Comparison of ENCODE assay signal across 2 cellular contexts in genomic region chr14:93332032-93332852, GRCh38.
A peak's percentile ranks its signal among the peaks of the same experiment; 100 is the strongest.
TF ChIP-seq lines count a peak whose summit lies in the region.

No MANE protein-coding gene starts in this region.

TF ChIP-seq in IMR-90, 13 proteins besides CTCF, POLR2A, EP300 and RAD21:
- TF ChIP-seq RCOR1 (IDR thresholded peaks at IDR 0.05; ENCODE audit: insufficient replicate concordance, low read length) (no peak), RFX5 (IDR thresholded peaks at IDR 0.05; ENCODE audit: low read depth, low read length) (no peak), BHLHE40 (IDR thresholded peaks at IDR 0.05; ENCODE audit: low read depth, low read length) (no peak), MAZ (IDR thresholded peaks at IDR 0.05; ENCODE audit: borderline replicate concordance, low read depth, low read length) (peak; percentile 32), CHD1 (IDR thresholded peaks at IDR 0.05; ENCODE audit: low read depth, low read length) (no peak), MAFK (IDR thresholded peaks at IDR 0.05; ENCODE audit: low read depth, low read length) (no peak), ELK1 (IDR thresholded peaks at IDR 0.05; ENCODE audit: borderline replicate concordance, low read depth, low read length) (no peak), CEBPB (IDR thresholded peaks at IDR 0.05; ENCODE audit: low read depth, low read length) (no peak)

TF ChIP-seq in WTC11, 78 proteins besides CTCF, POLR2A, EP300 and RAD21:
- no peak for TF ChIP-seq E2F4 (CRISPR knock-in tag; IDR thresholded peaks at IDR 0.05; ENCODE audit: borderline replicate concordance, low read depth)
- no peak for TF ChIP-seq MYBL2 (CRISPR knock-in tag; IDR thresholded peaks at IDR 0.05)
- TF ChIP-seq NR3C1 (CRISPR knock-in tag; conservative IDR thresholded peaks at IDR 0.05; ENCODE audit: low read depth) = 0 out of 2 replicates have a peak, but pooled peaks have one; percentile 14
- no peak for TF ChIP-seq FOXP4 (CRISPR knock-in tag; IDR thresholded peaks at IDR 0.05)
- 0 out of 2 replicates have a peak, but pooled peaks have one; percentile 31 for TF ChIP-seq TCF7 (CRISPR knock-in tag; IDR thresholded peaks at IDR 0.05; ENCODE audit: low read depth)
- TF ChIP-seq ZNF219 (CRISPR knock-in tag; IDR thresholded peaks at IDR 0.05; ENCODE audit: borderline replicate concordance) = no peak
- TF ChIP-seq SP1 (CRISPR knock-in tag; conservative IDR thresholded peaks at IDR 0.05) = no peak
- TF ChIP-seq FOXK1 (CRISPR knock-in tag; IDR thresholded peaks at IDR 0.05) = 0 out of 2 replicates have a peak, but pooled peaks have one; percentile 14
- no peak for TF ChIP-seq ZNF416 (CRISPR knock-in tag; IDR thresholded peaks at IDR 0.05)
- TF ChIP-seq IRF2 (CRISPR knock-in tag; IDR thresholded peaks at IDR 0.05; ENCODE audit: borderline replicate concordance, low read depth) = no peak
- TF ChIP-seq FOXJ3 (CRISPR knock-in tag; IDR thresholded peaks at IDR 0.05; ENCODE audit: borderline replicate concordance) = no peak
- 0 out of 2 replicates have a peak, but pooled peaks have one; percentile 51 for TF ChIP-seq TP53 (CRISPR knock-in tag; IDR thresholded peaks at IDR 0.05)
- no peak for TF ChIP-seq ZBTB21 (CRISPR knock-in tag; IDR thresholded peaks at IDR 0.05; ENCODE audit: borderline replicate concordance)
TF ChIP-seq in WTC11: peak in this region for 4.
